ENCODE assay signal across 15 cellular contexts in the genomic region with DNA sequence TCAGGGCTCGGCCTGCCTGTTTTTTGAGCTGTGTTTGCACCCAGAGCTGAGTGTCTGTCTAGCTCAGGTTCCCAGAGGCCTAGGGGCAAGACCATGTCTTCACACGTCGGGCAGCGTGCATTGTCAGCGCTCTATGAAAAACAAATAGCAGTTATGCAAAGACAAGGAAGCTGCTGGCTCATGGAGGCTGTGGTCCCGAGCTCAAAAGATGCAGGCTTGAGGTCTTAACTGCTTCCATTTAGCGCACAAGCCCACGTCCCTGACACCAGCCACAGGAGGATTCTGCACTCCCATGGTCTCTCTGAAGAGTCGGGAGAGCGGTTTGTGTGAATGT. TPM values are rescaled to one million over a fixed set of nuclear protein-coding genes. Genes with fewer than 3 reads are reported as not detected.
DNase-seq lines count a peak whose midpoint lies in the region; ATAC-seq and TF ChIP-seq lines count a peak whose summit lies in the region.
"Had no signal": no experiment of that assay in that cellular context is flagged by ENCODE, and none has a peak within 500 bp of the region (broad histone marks: within the 10 kb centered on the region; RNA-seq: fewer than 3 reads in every experiment).

No MANE protein-coding gene starts in this region.

- no peak overlapping the region for H3K4me3 ChIP-seq in epithelial cell of esophagus (ENCODE audit: low read length)
- no peak overlapping the region for H3K4me3 ChIP-seq in psoas muscle
- H3K4me3 ChIP-seq in ascending aorta, result no peak overlapping the region
- H3K4me3 ChIP-seq: hepatocyte, sigmoid colon had no signal

- WGBS in psoas muscle, 3 donors, result 76 to 93% (median 80%) methylated on average over 10 of the region's 10 CpGs

- H3K4me3 Mint-ChIP-seq in CD14-positive monocyte, result peak overlapping the region in 1 of 2 donors; percentile 56
- H3K4me3 Mint-ChIP-seq in activated CD4-positive, alpha-beta memory T cell treated with anti-CD3 and anti-CD28 coated beads for 36 hours, result no peak overlapping the region
- H3K4me3 Mint-ChIP-seq: activated T-cell treated with anti-CD3 and anti-CD28 coated beads, Interleukin-2, amount 50 U/mL, for 4 hours; T-cell had no signal

- H3K4me1 ChIP-seq in psoas muscle, result peaks cover 51% of the 10 kb centered on the region
- peaks cover 2 to 8% of the 10 kb centered on the region in 2 donors for H3K4me1 ChIP-seq in ascending aorta

- TF ChIP-seq CTCF in CD14-positive monocyte (IDR thresholded peaks at IDR 0.05) (peak; percentile 3), epithelial cell of esophagus (IDR thresholded peaks at IDR 0.05; ENCODE audit: insufficient read depth, low read depth, low read length, missing control alignments) (no peak), psoas muscle (IDR thresholded peaks at IDR 0.05) (no peak), ascending aorta (IDR thresholded peaks at IDR 0.05) (no peak)

- H3K9me3 Mint-ChIP-seq in CD14-positive monocyte, result peaks cover 0 to 2% (median 0%) of the 10 kb centered on the region in 7 donors
- no peaks in the 10 kb centered on the region for H3K9me3 Mint-ChIP-seq in activated CD4-positive, alpha-beta memory T cell treated with anti-CD3 and anti-CD28 coated beads for 36 hours
- H3K9me3 Mint-ChIP-seq: activated naive CD4-positive, alpha-beta T cell treated with anti-CD3 and anti-CD28 coated beads, Interleukin-2, amount 50 U/mL, for 72 hours; activated T-cell treated with anti-CD3 and anti-CD28 coated beads, Interleukin-2, amount 50 U/mL, for 4 hours; T-cell had no signal

- no peaks in the 10 kb centered on the region for H3K9me3 ChIP-seq in KOPT-K1 (ENCODE audit: insufficient read depth, low read length, poor library complexity, severe bottlenecking)
- H3K9me3 ChIP-seq in psoas muscle, result no peaks in the 10 kb centered on the region
- H3K9me3 ChIP-seq in ascending aorta, result no peaks in the 10 kb centered on the region
- H3K9me3 ChIP-seq: BE2C, sigmoid colon had no signal

- H3K27me3 ChIP-seq in psoas muscle (ENCODE audit: insufficient read depth in 3 of 3, low read length in 2 of 3), result no peaks in the 10 kb centered on the region
- no peaks in the 10 kb centered on the region for H3K27me3 ChIP-seq in ascending aorta
- H3K27me3 ChIP-seq: BE2C, hepatocyte, sigmoid colon had no signal

- peaks cover 94% of the 10 kb centered on the region for H3K4me1 Mint-ChIP-seq in CD14-positive monocyte
- H3K4me1 Mint-ChIP-seq in activated CD4-positive, alpha-beta memory T cell treated with anti-CD3 and anti-CD28 coated beads for 36 hours (ENCODE audit: low read depth), result peaks cover 18% of the 10 kb centered on the region

- CTCF ChIA-PET in activated CD4-positive, alpha-beta memory T cell treated with anti-CD3 and anti-CD28 coated beads for 36 hours (lab: Charles Lee), result interaction anchor here (0.6 to 4.8 kb wide), 13 partner anchors 11 to 335 kb away, joined by 3 to 45 read pairs (median 3); partner anchors contain the start of genes RAD52 and WNK1

- intact Hi-C loops in CD14-positive monocyte (cut with micrococcal nuclease), result no loop called here
- intact Hi-C loops in psoas muscle (cut with DNase I), result loop anchor here in 1 of 2 donors (5.0 kb wide), 1 partner anchor 32 kb away; no protein-coding TSS in a partner anchor
- intact Hi-C loops in ascending aorta (cut with DNase I), result loop anchor here (5.0 kb wide), 1 partner anchor 37 kb away; no protein-coding TSS in a partner anchor
- intact Hi-C loops in activated CD4-positive, alpha-beta memory T cell treated with anti-CD3 and anti-CD28 coated beads for 36 hours (cut with micrococcal nuclease), result loop anchor here (5.0 kb wide), 1 partner anchor 37 kb away; no protein-coding TSS in a partner anchor

- H3K36me3 ChIP-seq in KOPT-K1 (ENCODE audit: insufficient read depth, low read length) (no peaks in the 10 kb centered on the region), psoas muscle (ENCODE audit: insufficient read depth in 1 of 2, low read depth in 1 of 2) (no peaks in the 10 kb centered on the region), ascending aorta (no peaks in the 10 kb centered on the region)
- H3K36me3 ChIP-seq: BE2C, sigmoid colon had no signal

- peaks cover 0 to 4% of the 10 kb centered on the region in 2 donors for H3K36me3 Mint-ChIP-seq in CD14-positive monocyte
- H3K36me3 Mint-ChIP-seq in activated CD4-positive, alpha-beta memory T cell treated with anti-CD3 and anti-CD28 coated beads for 36 hours, result no peaks in the 10 kb centered on the region
- H3K36me3 Mint-ChIP-seq: activated naive CD4-positive, alpha-beta T cell treated with anti-CD3 and anti-CD28 coated beads, Interleukin-2, amount 50 U/mL, for 72 hours; T-cell had no signal

- ATAC-seq in psoas muscle, result no peak

- POLR2A ChIA-PET in activated CD4-positive, alpha-beta memory T cell treated with anti-CD3 and anti-CD28 coated beads for 36 hours (lab: Charles Lee), result interaction anchor here (1.3 kb wide), 1 partner anchor 137 kb away, joined by 5 read pairs; the partner anchor contains the start of gene WNK1

- peaks cover 0 to 5% (median 1%) of the 10 kb centered on the region in 3 donors for H3K27me3 Mint-ChIP-seq in CD14-positive monocyte (ENCODE audit: low read depth in 3 of 3)
- no peaks in the 10 kb centered on the region for H3K27me3 Mint-ChIP-seq in activated CD4-positive, alpha-beta memory T cell treated with anti-CD3 and anti-CD28 coated beads for 36 hours
- H3K27me3 Mint-ChIP-seq: T-cell had no signal

- peak overlapping the region in 5 of 7 donors; percentile 66 to 90 (median 78) for H3K27ac Mint-ChIP-seq in CD14-positive monocyte
- no peak overlapping the region for H3K27ac Mint-ChIP-seq in activated CD4-positive, alpha-beta memory T cell treated with anti-CD3 and anti-CD28 coated beads for 36 hours
- H3K27ac Mint-ChIP-seq: activated naive CD4-positive, alpha-beta T cell treated with anti-CD3 and anti-CD28 coated beads, Interleukin-2, amount 50 U/mL, for 72 hours; T-cell had no signal

- H3K27ac ChIP-seq in KOPT-K1 (ENCODE audit: low read depth, low read length, poor library complexity, severe bottlenecking) (peak overlapping the region; percentile 48), psoas muscle (peak overlapping the region; percentile 86), ascending aorta (no peak overlapping the region)
- H3K27ac ChIP-seq: hepatocyte, KMS-11 had no signal

- no peak for DNase-seq in CD14-positive monocyte (ENCODE audit: low spot score)
- DNase-seq in epithelial cell of esophagus (ENCODE audit: low read depth), result peak; percentile 96
- DNase-seq in psoas muscle, result no peak
- DNase-seq in T1000 (lab: John Stamatoyannopoulos, UW), result no peak
- DNase-seq in ascending aorta (ENCODE audit: low spot score in 2 of 2), result no peak
- no peak for DNase-seq in activated CD4-positive, alpha-beta memory T cell treated with anti-CD3 and anti-CD28 coated beads for 36 hours
- DNase-seq: sigmoid colon; stimulated activated CD4-positive, alpha-beta T cell treated with anti-CD3 and anti-CD28 coated beads, Interleukin-2, amount 100 ng/mL, for 48 hours had no signal

RNA-seq across cellular contexts. Expression of gene NINJ2, which starts 48.6 kb away (rescaled TPM):
- polyA plus RNA-seq in CD14-positive monocyte (10 to 100 TPM; 73.7 to 92.7 TPM), psoas muscle (10 to 100 TPM; 11.8 to 66.6 (median 49.1) TPM)
- total RNA-seq in psoas muscle (10 to 100 TPM; 32.6 to 37.3 (median 33.0) TPM), ascending aorta (24.1 TPM)
- total RNA-seq in activated CD4-positive, alpha-beta memory T cell treated with anti-CD3 and anti-CD28 coated beads for 36 hours, result 1 to 10 TPM; 5.1 to 7.5 TPM

Comparison
In these comparisons a context has a peak if more than half of its experiments do, and no peak if none do; other contexts are left out.
1. H3K27ac ChIP-seq: peak in KOPT-K1 (single experiment) and psoas muscle (single experiment); none in ascending aorta (0 of 2).
2. intact Hi-C loops: an anchor here in ascending aorta (5.0 kb wide) and activated CD4-positive, alpha-beta memory T cell treated with anti-CD3 and anti-CD28 coated beads for 36 hours (5.0 kb wide); none called in CD14-positive monocyte.